ENCODE assay signal across 11 cellular contexts in the genomic region with DNA sequence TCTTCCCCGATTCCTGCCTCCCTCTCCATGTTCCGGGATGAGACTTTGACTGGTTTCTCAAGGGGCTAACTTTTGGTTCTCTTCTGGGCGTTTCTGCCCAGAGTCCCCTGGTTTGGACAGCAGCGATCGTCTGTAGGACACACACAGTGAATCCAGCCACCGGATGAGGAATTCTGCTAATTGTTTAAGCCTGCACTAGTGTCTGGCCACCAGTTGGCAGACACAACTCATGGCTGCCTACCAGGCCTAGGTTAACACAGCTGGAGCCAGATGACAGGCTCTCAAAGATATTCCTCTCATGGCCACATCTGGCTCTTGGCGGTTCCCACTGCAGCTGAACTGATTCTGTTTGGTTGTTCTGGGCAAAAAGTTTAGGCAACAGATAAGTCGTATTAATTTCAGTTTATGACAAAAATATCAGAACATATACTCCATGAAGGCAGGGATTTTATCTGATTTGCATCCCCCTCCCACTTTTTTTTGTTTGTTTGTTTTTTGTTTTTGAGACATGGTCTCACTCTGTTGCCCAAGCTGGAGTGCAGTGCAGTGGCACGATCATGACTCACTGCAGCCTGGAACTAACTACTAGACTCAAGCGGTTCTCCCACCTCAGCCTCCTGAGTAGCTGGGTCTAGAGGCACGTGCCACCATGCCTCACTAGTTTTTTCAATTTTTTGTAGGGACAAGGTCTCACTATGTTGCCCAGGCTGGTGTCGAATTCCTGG.
A peak's percentile ranks its signal among the peaks of the same experiment; 100 is the strongest.
DNase-seq lines count a peak whose midpoint lies in the region; ATAC-seq and TF ChIP-seq lines count a peak whose summit lies in the region.
"Had no signal": no experiment of that assay in that cellular context is flagged by ENCODE, and none has a peak within 500 bp of the region (broad histone marks: within the 10 kb centered on the region; RNA-seq: fewer than 3 reads in every experiment).

No MANE protein-coding gene starts in this region.

- intact Hi-C loops in vagina (cut with DNase I), result no loop called here

- DNase-seq in DMS 273 (lab: John Stamatoyannopoulos, UW; ENCODE audit: unreplicated experiment) (peak; percentile 67), DMS 273 treated with DMSO at 0.1 percent for 48 hours (lab: John Stamatoyannopoulos, UW) (no peak), islet precursor cell (peak; percentile 84), stromal cell of bone marrow (ENCODE audit: low read depth) (peak; percentile 52), SHP77 (lab: John Stamatoyannopoulos, UW) (no peak), vagina (ENCODE audit: extremely low spot score in 2 of 2) (no peak)
- DNase-seq in activated naive CD8-positive, alpha-beta T cell treated with anti-CD3 and anti-CD28 coated beads, Interleukin-2, amount 10 ng/mL, durations not matched to agents 7 days and 5 days, result no peak
- DNase-seq: KBM-7, retina had no signal

- H3K4me1 Mint-ChIP-seq in activated naive CD8-positive, alpha-beta T cell treated with anti-CD3 and anti-CD28 coated beads, Interleukin-2, amount 10 ng/mL, durations not matched to agents 7 days and 5 days, result peaks cover 48% of the 10 kb centered on the region

- H3K4me3 ChIP-seq in vagina, result no peak overlapping the region

- H3K27ac Mint-ChIP-seq in activated naive CD8-positive, alpha-beta T cell treated with anti-CD3 and anti-CD28 coated beads, Interleukin-2, amount 10 ng/mL, durations not matched to agents 7 days and 5 days, result peak overlapping the region; percentile 33

- peaks cover 23% of the 10 kb centered on the region for H3K4me1 ChIP-seq in vagina

- H3K9me3 Mint-ChIP-seq in activated naive CD8-positive, alpha-beta T cell treated with anti-CD3 and anti-CD28 coated beads, Interleukin-2, amount 10 ng/mL, durations not matched to agents 7 days and 5 days, result no peaks in the 10 kb centered on the region

- no peak overlapping the region for H3K4me3 Mint-ChIP-seq in activated naive CD8-positive, alpha-beta T cell treated with anti-CD3 and anti-CD28 coated beads, Interleukin-2, amount 10 ng/mL, durations not matched to agents 7 days and 5 days

- TF ChIP-seq POLR2A in vagina (IDR thresholded peaks at IDR 0.05), result no peak

- no peaks in the 10 kb centered on the region for H3K9me3 ChIP-seq in vagina

- H3K27ac ChIP-seq in vagina, result no peak overlapping the region
- H3K27ac ChIP-seq: 22Rv1 had no signal

- no peaks in the 10 kb centered on the region for H3K27me3 Mint-ChIP-seq in activated naive CD8-positive, alpha-beta T cell treated with anti-CD3 and anti-CD28 coated beads, Interleukin-2, amount 10 ng/mL, durations not matched to agents 7 days and 5 days

- no peaks in the 10 kb centered on the region for H3K27me3 ChIP-seq in vagina

- H3K36me3 Mint-ChIP-seq in activated naive CD8-positive, alpha-beta T cell treated with anti-CD3 and anti-CD28 coated beads, Interleukin-2, amount 10 ng/mL, durations not matched to agents 7 days and 5 days, result peaks cover 5% of the 10 kb centered on the region

- POLR2A ChIA-PET in activated naive CD8-positive, alpha-beta T cell treated with anti-CD3 and anti-CD28 coated beads, Interleukin-2, amount 10 ng/mL, durations not matched to agents 7 days and 5 days (lab: Charles Lee), result interaction anchor here (1.0 to 1.7 kb wide), 2 partner anchors 9 to 271 kb away, joined by 3 to 4 read pairs; no protein-coding TSS in a partner anchor

- no peak for ATAC-seq in activated naive CD8-positive, alpha-beta T cell treated with anti-CD3 and anti-CD28 coated beads, Interleukin-2, amount 10 ng/mL, durations not matched to agents 7 days and 5 days (ENCODE audit: low read depth)
- ATAC-seq in GM19324 (IDR thresholded peaks at IDR 0.05; ENCODE audit: low FRiP score, unreplicated experiment), result no peak

- no peak for TF ChIP-seq CTCF in vagina (IDR thresholded peaks at IDR 0.05)

- H3K36me3 ChIP-seq in vagina, result no peaks in the 10 kb centered on the region

Comparison
In these comparisons a context has a peak if more than half of its experiments do, and no peak if none do; other contexts are left out.
1. DNase-seq: peak in DMS 273 (single experiment), islet precursor cell (single experiment) and stromal cell of bone marrow (single experiment); none in DMS 273 treated with DMSO at 0.1 percent for 48 hours (single experiment), activated naive CD8-positive, alpha-beta T cell treated with anti-CD3 and anti-CD28 coated beads, Interleukin-2, amount 10 ng/mL, durations not matched to agents 7 days and 5 days (single experiment), SHP77 (0 of 2) and vagina (0 of 2).